Comparison of ENCODE assay signal across 10 cellular contexts in the genomic region with DNA sequence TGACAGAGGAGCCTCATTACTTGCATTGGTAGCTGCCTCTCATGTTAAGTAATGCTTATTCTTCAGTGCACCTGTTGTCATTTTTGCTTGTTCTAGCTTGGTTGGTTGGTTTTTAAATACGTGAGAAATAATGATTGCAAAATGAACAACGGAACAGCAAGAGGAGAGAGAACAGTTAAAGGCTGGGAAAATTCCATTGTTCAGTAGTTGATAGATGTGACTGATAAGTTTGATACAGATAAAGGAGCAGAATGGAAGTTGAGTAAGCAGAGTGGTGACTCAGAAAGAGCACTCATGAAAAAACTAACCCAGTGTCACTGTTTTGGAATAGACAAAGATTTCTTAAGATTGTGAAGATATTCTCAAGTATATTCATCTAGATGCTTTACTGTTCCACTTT. TPM values are rescaled to one million over a fixed set of nuclear protein-coding genes. Genes with fewer than 3 reads are reported as not detected.
DNase-seq lines count a peak whose midpoint lies in the region; ATAC-seq and TF ChIP-seq lines count a peak whose summit lies in the region.
"Had no signal": no experiment of that assay in that cellular context is flagged by ENCODE, and none has a peak within 500 bp of the region (broad histone marks: within the 10 kb centered on the region; RNA-seq: fewer than 3 reads in every experiment).

No MANE protein-coding gene starts in this region.

- H3K4me3 ChIP-seq in astrocyte of the spinal cord (ENCODE audit: low read depth, low read length), result no peak overlapping the region
- H3K4me3 ChIP-seq in right atrium auricular region, result no peak overlapping the region
- H3K4me3 ChIP-seq: transverse colon had no signal

- peaks cover 4% of the 10 kb centered on the region for H3K9me3 Mint-ChIP-seq in mesothelial cell of epicardium

- no peaks in the 10 kb centered on the region for H3K27me3 ChIP-seq in right atrium auricular region
- H3K27me3 ChIP-seq: transverse colon had no signal

- in situ Hi-C loops in astrocyte of the spinal cord (cut with HindIII; ENCODE audit: low sequenced_read_pairs) (no loop called here), G401 (cut with HindIII; ENCODE audit: low sequenced_read_pairs) (no loop called here)

- H3K4me3 Mint-ChIP-seq in mesothelial cell of epicardium, result no peak overlapping the region

- DNase-seq in AG20443 (ENCODE audit: low spot score) (peak; percentile 37), M059J (ENCODE audit: low read depth) (peak; percentile 73), astrocyte of the spinal cord (ENCODE audit: low read depth, low spot score) (peak; percentile 54), mesothelial cell of epicardium (ENCODE audit: low spot score in 2 of 2, unreplicated experiment in 2 of 2) (no peak), right atrium auricular region (ENCODE audit: low spot score) (no peak), NCI-H2171 treated with DMSO at 0.1 percent for 48 hours (lab: John Stamatoyannopoulos, UW) (no peak), G401 (ENCODE audit: low spot score) (no peak)
- DNase-seq: NCI-H1105, transverse colon had no signal

- H3K36me3 ChIP-seq in right atrium auricular region, result peaks cover 5% of the 10 kb centered on the region

- H3K27ac ChIP-seq in right atrium auricular region, result no peak overlapping the region
- H3K27ac ChIP-seq: transverse colon had no signal

- H3K27me3 Mint-ChIP-seq in mesothelial cell of epicardium (ENCODE audit: low read depth), result no peaks in the 10 kb centered on the region

- no peak for ATAC-seq in HG03039 (IDR thresholded peaks at IDR 0.05; ENCODE audit: unreplicated experiment)

- H3K4me1 ChIP-seq in right atrium auricular region, result no peaks in the 10 kb centered on the region

- peaks cover 40% of the 10 kb centered on the region for H3K36me3 Mint-ChIP-seq in mesothelial cell of epicardium

- no peaks in the 10 kb centered on the region for H3K9me3 ChIP-seq in right atrium auricular region
- H3K9me3 ChIP-seq: transverse colon had no signal

- peak overlapping the region; percentile 9 for H3K27ac Mint-ChIP-seq in mesothelial cell of epicardium

- TF ChIP-seq CTCF in astrocyte of the spinal cord (IDR thresholded peaks at IDR 0.05; ENCODE audit: low read depth, low read length) (no peak), mesothelial cell of epicardium (IDR thresholded peaks at IDR 0.05; ENCODE audit: unreplicated experiment) (no peak), right atrium auricular region (IDR thresholded peaks at IDR 0.05) (no peak)

- no peaks in the 10 kb centered on the region for H3K4me1 Mint-ChIP-seq in mesothelial cell of epicardium

RNA-seq across cellular contexts. Expression of gene MTA3, which starts 50.5 kb away (rescaled TPM):
- 14.6 and 25.0 TPM in 2 replicates for total RNA-seq in M059J (2014; rRNA removed; shearing (Covaris generic))
- total RNA-seq in mesothelial cell of epicardium, result 97.1 to 107 TPM (median 106 TPM) in 3 replicates
- 10 to 100 TPM; 12.9 to 18.5 TPM for total RNA-seq in right atrium auricular region
- total RNA-seq in G401 (2014; rRNA removed; shearing (Covaris generic)), result 61.2 and 65.4 TPM in 2 replicates

Comparison
In these comparisons a context has a peak if more than half of its experiments do, and no peak if none do; other contexts are left out.
1. DNase-seq: peak in AG20443 (single experiment), M059J (single experiment) and astrocyte of the spinal cord (single experiment); none in mesothelial cell of epicardium (0 of 2), right atrium auricular region (single experiment), NCI-H2171 treated with DMSO at 0.1 percent for 48 hours (single experiment) and G401 (single experiment).